ENCODE assay signal across 9 cellular contexts in genomic region chr3:117298273-117298672, GRCh38.
"Had no signal": no experiment of that assay in that cellular context is flagged by ENCODE, and none has a peak within 500 bp of the region (broad histone marks: within the 10 kb centered on the region; RNA-seq: fewer than 3 reads in every experiment).

No MANE protein-coding gene starts in this region.

- DNase-seq: IMR-90, KBM-7, KG1 had no signal

- FAIRE-seq: HepG2, HTR-8/SVneo, K562 had no signal

- H3K27ac Mint-ChIP-seq: IgD-negative memory B cell had no signal

- H3K27me3 Mint-ChIP-seq: IgD-negative memory B cell had no signal

- H3K4me3 ChIP-seq: K562 had no signal

- H3K36me3 Mint-ChIP-seq: IgD-negative memory B cell had no signal

- H3K4me2 ChIP-seq: KMS-11 had no signal

- H3K27ac ChIP-seq: HL-60, KMS-11 had no signal

- H3K9ac ChIP-seq: KMS-11 had no signal

- H3K9me3 Mint-ChIP-seq: IgD-negative memory B cell had no signal

- H3K4me3 Mint-ChIP-seq: IgD-negative memory B cell had no signal
